Comparison of ENCODE assay signal across 23 cellular contexts in the genomic region with DNA sequence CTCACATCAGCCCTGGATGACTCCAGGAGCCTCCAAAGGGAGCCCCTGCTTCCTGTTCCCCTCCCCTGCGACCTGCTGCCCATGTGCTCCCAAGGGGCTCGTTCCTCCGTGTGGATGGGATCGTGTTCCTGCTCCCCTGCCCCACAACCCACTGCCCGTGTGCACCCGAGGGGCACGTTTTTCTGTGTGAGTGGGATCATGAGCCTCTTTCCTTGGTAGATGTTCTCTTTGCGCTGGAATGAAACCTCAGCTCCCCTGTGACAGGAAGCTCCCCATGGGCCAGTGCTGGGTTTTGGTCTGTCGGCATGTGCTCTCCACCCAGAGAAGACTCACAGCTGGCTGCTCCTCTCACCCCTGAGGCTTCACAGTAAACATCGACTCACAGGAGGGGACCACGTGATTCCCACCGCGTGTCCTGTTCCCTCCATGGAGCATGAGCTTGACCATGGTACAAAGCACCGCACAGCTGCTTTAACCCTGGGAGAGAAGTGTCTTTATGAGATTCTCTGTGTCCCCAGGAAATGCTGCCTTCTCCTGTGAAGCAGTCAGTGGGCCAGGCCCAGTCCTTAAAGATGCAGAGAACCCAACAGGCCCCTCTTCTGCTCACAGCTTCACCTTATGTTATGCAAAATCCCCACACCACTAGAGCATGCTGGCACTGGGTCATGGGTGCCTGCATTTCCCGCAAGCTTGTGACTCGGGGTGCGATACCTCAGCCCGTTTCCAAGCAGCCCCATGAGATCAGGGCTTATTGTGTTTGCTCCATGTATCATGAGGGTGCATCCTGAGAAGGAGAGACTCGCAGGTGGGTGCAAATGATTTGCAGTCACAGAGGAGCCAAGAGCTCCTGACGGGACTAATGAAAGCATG.
DNase-seq lines count a peak whose midpoint lies in the region; ATAC-seq and TF ChIP-seq lines count a peak whose summit lies in the region.
"Had no signal": no experiment of that assay in that cellular context is flagged by ENCODE, and none has a peak within 500 bp of the region (broad histone marks: within the 10 kb centered on the region; RNA-seq: fewer than 3 reads in every experiment).

No MANE protein-coding gene starts in this region.

- H3K36me3 ChIP-seq in stomach: no peaks in the 10 kb centered on the region
- H3K36me3 ChIP-seq: pancreas had no signal

- H3K4me3 Mint-ChIP-seq in activated CD8-positive, alpha-beta T cell treated with anti-CD3 and anti-CD28 coated beads, Interleukin-2, amount 10 ng/mL, durations not matched to agents 7 days and 5 days: no peak overlapping the region
- H3K4me3 Mint-ChIP-seq in activated CD8-positive, alpha-beta T cell treated with anti-CD3 and anti-CD28 coated beads for 36 hours: no peak overlapping the region
- H3K4me3 Mint-ChIP-seq: activated CD4-positive, alpha-beta T cell treated with anti-CD3 and anti-CD28 coated beads, Interleukin-2, amount 10 ng/mL, durations not matched to agents 24 days and 14 days; mesothelial cell of epicardium; natural killer cell had no signal

- 83 to 88% methylated on average over 18 to 20 of the region's 20 CpGs for WGBS in lower leg skin, 2 donors
- 75 to 87% (median 78%) methylated on average over 20 of the region's 20 CpGs for WGBS in stomach, 5 donors

- H3K9me3 Mint-ChIP-seq in activated CD8-positive, alpha-beta T cell treated with anti-CD3 and anti-CD28 coated beads, Interleukin-2, amount 10 ng/mL, durations not matched to agents 7 days and 5 days (ENCODE audit: insufficient read depth): no peaks in the 10 kb centered on the region
- no peaks in the 10 kb centered on the region for H3K9me3 Mint-ChIP-seq in activated CD8-positive, alpha-beta T cell treated with anti-CD3 and anti-CD28 coated beads for 36 hours
- H3K9me3 Mint-ChIP-seq: activated CD4-positive, alpha-beta T cell treated with anti-CD3 and anti-CD28 coated beads, Interleukin-2, amount 10 ng/mL, durations not matched to agents 24 days and 14 days; IgD-negative memory B cell; natural killer cell had no signal

- peaks cover 2% of the 10 kb centered on the region for H3K4me1 Mint-ChIP-seq in activated CD8-positive, alpha-beta T cell treated with anti-CD3 and anti-CD28 coated beads, Interleukin-2, amount 10 ng/mL, durations not matched to agents 7 days and 5 days (ENCODE audit: low read depth)
- H3K4me1 Mint-ChIP-seq in activated CD8-positive, alpha-beta T cell treated with anti-CD3 and anti-CD28 coated beads for 36 hours (ENCODE audit: low read depth): peaks cover 4% of the 10 kb centered on the region
- H3K4me1 Mint-ChIP-seq: activated CD4-positive, alpha-beta T cell treated with anti-CD3 and anti-CD28 coated beads, Interleukin-2, amount 10 ng/mL, durations not matched to agents 24 days and 14 days had no signal

- peaks cover 0 to 10% (median 5%) of the 10 kb centered on the region in 4 donors for H3K4me1 ChIP-seq in stomach
- H3K4me1 ChIP-seq: A549, pancreas had no signal

- no peak overlapping the region for H3K27ac ChIP-seq in stomach
- H3K27ac ChIP-seq: A549, epithelial cell of prostate, pancreas, SK-N-MC had no signal

- peaks cover 0 to 16% (median 12%) of the 10 kb centered on the region in 3 donors for H3K27me3 ChIP-seq in stomach
- H3K27me3 ChIP-seq: pancreas had no signal

- H3K9me3 ChIP-seq in stomach: no peaks in the 10 kb centered on the region
- H3K9me3 ChIP-seq: A549, pancreas had no signal

- intact Hi-C loops in activated CD8-positive, alpha-beta T cell treated with anti-CD3 and anti-CD28 coated beads for 36 hours (cut with micrococcal nuclease): no loop called here
- intact Hi-C loops in lower leg skin (cut with DNase I; ENCODE audit: low total_unique reads): no loop called here
- intact Hi-C loops in stomach (cut with DNase I; ENCODE audit: low total_unique reads): no loop called here

- DNase-seq in activated CD8-positive, alpha-beta T cell treated with anti-CD3 and anti-CD28 coated beads, Interleukin-2, amount 10 ng/mL, durations not matched to agents 7 days and 5 days: peak; percentile 13
- no peak for DNase-seq in activated CD8-positive, alpha-beta T cell treated with anti-CD3 and anti-CD28 coated beads for 36 hours
- DNase-seq in RPMI7951 (ENCODE audit: low read depth) (peak; percentile 57), lower leg skin (ENCODE audit: low spot score in 2 of 2) (peak; percentile 8 to 75), stomach (peak; percentile 24), SIG-M5 treated with dmso at 0.1 percent for 504 hours (lab: John Stamatoyannopoulos, UW; ENCODE audit: unreplicated experiment) (no peak), SW480 (ENCODE audit: low spot score) (no peak)
- DNase-seq: activated CD4-positive, alpha-beta T cell treated with anti-CD3 and anti-CD28 coated beads, Interleukin-2, amount 10 ng/mL, durations not matched to agents 24 days and 14 days; activated gamma-delta T cell; Calu3; HCEC 1CT; natural killer cell; NCI-H1105; NCI-H1930; NCI-H69; RPMI8226 had no signal

- no peak for TF ChIP-seq EP300 in stomach (IDR thresholded peaks at IDR 0.05)

- CTCF ChIA-PET in activated CD8-positive, alpha-beta T cell treated with anti-CD3 and anti-CD28 coated beads, Interleukin-2, amount 10 ng/mL, durations not matched to agents 7 days and 5 days (lab: Charles Lee): no interaction called here
- CTCF ChIA-PET in activated CD8-positive, alpha-beta T cell treated with anti-CD3 and anti-CD28 coated beads for 36 hours (lab: Charles Lee): interaction anchor here (5.7 kb wide), 1 partner anchor 16 kb away, joined by 24 read pairs; no protein-coding TSS in a partner anchor

- TF ChIP-seq CTCF in activated CD8-positive, alpha-beta T cell treated with anti-CD3 and anti-CD28 coated beads for 36 hours (IDR thresholded peaks at IDR 0.05): no peak
- TF ChIP-seq CTCF in lower leg skin (IDR thresholded peaks at IDR 0.05) (no peak), stomach (IDR thresholded peaks at IDR 0.05) (no peak)

- no peak for ATAC-seq in activated CD8-positive, alpha-beta T cell treated with anti-CD3 and anti-CD28 coated beads, Interleukin-2, amount 10 ng/mL, durations not matched to agents 7 days and 5 days
- ATAC-seq in activated CD8-positive, alpha-beta T cell treated with anti-CD3 and anti-CD28 coated beads for 36 hours: no peak
- ATAC-seq in HG03469 (IDR thresholded peaks at IDR 0.05; ENCODE audit: unreplicated experiment): no peak
- ATAC-seq: A549, pancreas had no signal

- H3K4me3 ChIP-seq in lower leg skin (ENCODE audit: low read depth, poor library complexity, severe bottlenecking) (no peak overlapping the region), stomach (no peak overlapping the region)
- H3K4me3 ChIP-seq: A549, pancreas, SK-N-MC had no signal

- no peaks in the 10 kb centered on the region for H3K36me3 Mint-ChIP-seq in activated CD8-positive, alpha-beta T cell treated with anti-CD3 and anti-CD28 coated beads, Interleukin-2, amount 10 ng/mL, durations not matched to agents 7 days and 5 days (ENCODE audit: low read depth)
- no peaks in the 10 kb centered on the region for H3K36me3 Mint-ChIP-seq in activated CD8-positive, alpha-beta T cell treated with anti-CD3 and anti-CD28 coated beads for 36 hours (ENCODE audit: low read depth)
- H3K36me3 Mint-ChIP-seq: IgD-negative memory B cell, natural killer cell had no signal

- peaks cover 10% of the 10 kb centered on the region for H3K27me3 Mint-ChIP-seq in activated CD8-positive, alpha-beta T cell treated with anti-CD3 and anti-CD28 coated beads, Interleukin-2, amount 10 ng/mL, durations not matched to agents 7 days and 5 days (ENCODE audit: low read depth)
- no peaks in the 10 kb centered on the region for H3K27me3 Mint-ChIP-seq in activated CD8-positive, alpha-beta T cell treated with anti-CD3 and anti-CD28 coated beads for 36 hours

- POLR2A ChIA-PET in activated CD8-positive, alpha-beta T cell treated with anti-CD3 and anti-CD28 coated beads, Interleukin-2, amount 10 ng/mL, durations not matched to agents 7 days and 5 days (lab: Charles Lee): no interaction called here
- POLR2A ChIA-PET in activated CD8-positive, alpha-beta T cell treated with anti-CD3 and anti-CD28 coated beads for 36 hours (lab: Charles Lee): interaction anchor here (0.8 kb wide), 1 partner anchor 11 kb away, joined by 3 read pairs; no protein-coding TSS in a partner anchor

- no peak overlapping the region for H3K27ac Mint-ChIP-seq in activated CD8-positive, alpha-beta T cell treated with anti-CD3 and anti-CD28 coated beads, Interleukin-2, amount 10 ng/mL, durations not matched to agents 7 days and 5 days
- H3K27ac Mint-ChIP-seq in activated CD8-positive, alpha-beta T cell treated with anti-CD3 and anti-CD28 coated beads for 36 hours: no peak overlapping the region
- H3K27ac Mint-ChIP-seq: activated CD4-positive, alpha-beta T cell treated with anti-CD3 and anti-CD28 coated beads, Interleukin-2, amount 10 ng/mL, durations not matched to agents 24 days and 14 days; mesothelial cell of epicardium; natural killer cell had no signal

- TF ChIP-seq POLR2A in lower leg skin (IDR thresholded peaks at IDR 0.05) (no peak), stomach (IDR thresholded peaks at IDR 0.05) (no peak)

Comparison
In these comparisons a context has a peak if more than half of its experiments do, and no peak if none do; other contexts are left out.
1. DNase-seq: peak in activated CD8-positive, alpha-beta T cell treated with anti-CD3 and anti-CD28 coated beads, Interleukin-2, amount 10 ng/mL, durations not matched to agents 7 days and 5 days (single experiment), RPMI7951 (single experiment), lower leg skin (2 of 2) and stomach (single experiment); none in activated CD8-positive, alpha-beta T cell treated with anti-CD3 and anti-CD28 coated beads for 36 hours (single experiment), SIG-M5 treated with dmso at 0.1 percent for 504 hours (single experiment) and SW480 (single experiment).